16 cellular contexts compared by ENCODE assay signal in genomic region chr5:32953694-32954093, GRCh38.
DNase-seq lines count a peak whose midpoint lies in the region; ATAC-seq and TF ChIP-seq lines count a peak whose summit lies in the region.
"Had no signal": no experiment of that assay in that cellular context is flagged by ENCODE, and none has a peak within 500 bp of the region (broad histone marks: within the 10 kb centered on the region; RNA-seq: fewer than 3 reads in every experiment).

No MANE protein-coding gene starts in this region.

- TF ChIP-seq POLR2A in lower leg skin (IDR thresholded peaks at IDR 0.05), result no peak

- H3K4me2 ChIP-seq in GM23338, result peak overlapping the region; percentile 56

- H3K27me3 ChIP-seq in GM23338 (ENCODE audit: insufficient read depth), result no peaks in the 10 kb centered on the region

- peaks cover 4% of the 10 kb centered on the region for H3K9me2 ChIP-seq in GM23338 (ENCODE audit: insufficient read depth)

- no peaks in the 10 kb centered on the region for H3K36me3 ChIP-seq in GM23338 (ENCODE audit: insufficient read depth)

- TF ChIP-seq CTCF in GM23338 (conservative IDR thresholded peaks at IDR 0.05; ENCODE audit: low read depth in 2 of 2) (no peak), epithelial cell of proximal tubule (conservative IDR thresholded peaks at IDR 0.05; ENCODE audit: low read depth, low read length) (no peak), lower leg skin (IDR thresholded peaks at IDR 0.05) (no peak), mesothelial cell of epicardium (IDR thresholded peaks at IDR 0.05; ENCODE audit: unreplicated experiment) (no peak)

- H3K4me3 Mint-ChIP-seq in GM23338, result no peak overlapping the region
- no peak overlapping the region for H3K4me3 Mint-ChIP-seq in mesothelial cell of epicardium
- H3K4me3 Mint-ChIP-seq: B cell; CD4-positive, alpha-beta memory T cell had no signal

- H2AFZ ChIP-seq in GM23338, result peak overlapping the region; percentile 60; the same call in 1 of the 2 replicates

- H3K27ac Mint-ChIP-seq in GM23338 (no peak overlapping the region; the same call in 1 of the 2 replicates), mesothelial cell of epicardium (no peak overlapping the region)
- H3K27ac Mint-ChIP-seq: B cell; CD4-positive, alpha-beta memory T cell had no signal

- H3K36me3 Mint-ChIP-seq in GM23338 (ENCODE audit: low read depth), result peaks cover 6% of the 10 kb centered on the region; the same call in 2 of the 3 replicates
- H3K36me3 Mint-ChIP-seq in mesothelial cell of epicardium, result no peaks in the 10 kb centered on the region
- H3K36me3 Mint-ChIP-seq: CD4-positive, alpha-beta memory T cell had no signal

- no peaks in the 10 kb centered on the region for H3F3A ChIP-seq in GM23338 (replicated peaks; ENCODE audit: low read depth)

- no peak overlapping the region for H3K4me3 ChIP-seq in GM23338
- H3K4me3 ChIP-seq in epithelial cell of proximal tubule (ENCODE audit: low read depth, low read length), result no peak overlapping the region
- H3K4me3 ChIP-seq in lower leg skin (ENCODE audit: low read depth, poor library complexity, severe bottlenecking), result no peak overlapping the region

- no peaks in the 10 kb centered on the region for H4K20me1 ChIP-seq in GM23338 (replicated peaks; ENCODE audit: insufficient read depth)

- H3K27me3 Mint-ChIP-seq in GM23338 (ENCODE audit: insufficient read depth, low read depth, poor library complexity) (no peaks in the 10 kb centered on the region), mesothelial cell of epicardium (ENCODE audit: low read depth) (peaks cover 1% of the 10 kb centered on the region)
- H3K27me3 Mint-ChIP-seq: B cell; CD4-positive, alpha-beta memory T cell had no signal

- in situ Hi-C loops in SK-MEL-5 (cut with HindIII; ENCODE audit: low pct_unique_long_range_greater_than_20kb, low sequenced_read_pairs), result no loop called here

- no peak overlapping the region; the same call in 1 of the 2 replicates for H3K27ac ChIP-seq in GM23338 (ENCODE audit: low read depth)
- H3K27ac ChIP-seq: C4-2B, HL-60 had no signal

- intact Hi-C loops in lower leg skin (cut with DNase I; ENCODE audit: low total_unique reads), result no loop called here

- H3K4me1 Mint-ChIP-seq in GM23338 (peaks cover 14% of the 10 kb centered on the region), mesothelial cell of epicardium (no peaks in the 10 kb centered on the region)
- H3K4me1 Mint-ChIP-seq: B cell; CD4-positive, alpha-beta memory T cell had no signal

- 63 to 79% methylated on average over 1 of the region's 1 CpG for WGBS in lower leg skin, 2 donors

- H3K4me1 ChIP-seq in GM23338 (ENCODE audit: insufficient read depth), result peaks cover 24% of the 10 kb centered on the region

- DNase-seq in GM23338 (ENCODE audit: low spot score) (no peak), SK-MEL-5 (ENCODE audit: low read depth, low spot score) (peak; percentile 22), epithelial cell of proximal tubule (ENCODE audit: low read depth) (peak; percentile 36), retina (peak; percentile 6), lower leg skin (ENCODE audit: low spot score in 2 of 2) (no peak), mesothelial cell of epicardium (ENCODE audit: low spot score in 2 of 2, unreplicated experiment in 2 of 2) (no peak), GDM1 (lab: John Stamatoyannopoulos, UW) (no peak)
- DNase-seq: ACHN; CD4-positive, alpha-beta memory T cell; DMS79; EL; HCEC 1CT had no signal

- no peaks in the 10 kb centered on the region for H3K79me2 ChIP-seq in GM23338 (replicated peaks; ENCODE audit: insufficient read depth)

- ATAC-seq in GM23338 (no peak), GM21528 (IDR thresholded peaks at IDR 0.05; ENCODE audit: low FRiP score, unreplicated experiment) (no peak)

- H3K9me3 Mint-ChIP-seq in GM23338 (peaks cover 8% of the 10 kb centered on the region; the same call in 2 of the 3 replicates), mesothelial cell of epicardium (peaks cover 12% of the 10 kb centered on the region)

TF ChIP-seq in GM23338, 12 proteins besides CTCF, POLR2A, EP300 and RAD21 (continues in another document):
- TF ChIP-seq EZH2phosphoT487 (IDR thresholded peaks at IDR 0.05; ENCODE audit: unreplicated experiment) (no peak), CREB1 (CRISPR knock-in tag; IDR thresholded peaks at IDR 0.05; ENCODE audit: low read depth) (no peak), NANOG (IDR thresholded peaks at IDR 0.05; ENCODE audit: borderline replicate concordance) (no peak), POLR2AphosphoS5 (IDR thresholded peaks at IDR 0.05; ENCODE audit: low read depth) (no peak), ZNF462 (CRISPR knock-in tag; IDR thresholded peaks at IDR 0.05) (no peak), ZNF331 (CRISPR knock-in tag; IDR thresholded peaks at IDR 0.05; ENCODE audit: low read depth) (no peak), EZH2 (IDR thresholded peaks at IDR 0.05; ENCODE audit: low read depth, unreplicated experiment) (no peak), ETS1 (IDR thresholded peaks at IDR 0.05) (no peak), JUNB (IDR thresholded peaks at IDR 0.05; ENCODE audit: unreplicated experiment) (no peak), ZNF114 (CRISPR knock-in tag; IDR thresholded peaks at IDR 0.05) (no peak), STAT1 (IDR thresholded peaks at IDR 0.05; ENCODE audit: unreplicated experiment) (no peak)

Comparison
In these comparisons a context has a peak if more than half of its experiments do, and no peak if none do; other contexts are left out.
1. DNase-seq: peak in SK-MEL-5 (single experiment), epithelial cell of proximal tubule (single experiment) and retina (single experiment); none in GM23338 (single experiment), lower leg skin (0 of 2), mesothelial cell of epicardium (0 of 2) and GDM1 (single experiment).